25 cellular contexts compared by ENCODE assay signal in the genomic region with DNA sequence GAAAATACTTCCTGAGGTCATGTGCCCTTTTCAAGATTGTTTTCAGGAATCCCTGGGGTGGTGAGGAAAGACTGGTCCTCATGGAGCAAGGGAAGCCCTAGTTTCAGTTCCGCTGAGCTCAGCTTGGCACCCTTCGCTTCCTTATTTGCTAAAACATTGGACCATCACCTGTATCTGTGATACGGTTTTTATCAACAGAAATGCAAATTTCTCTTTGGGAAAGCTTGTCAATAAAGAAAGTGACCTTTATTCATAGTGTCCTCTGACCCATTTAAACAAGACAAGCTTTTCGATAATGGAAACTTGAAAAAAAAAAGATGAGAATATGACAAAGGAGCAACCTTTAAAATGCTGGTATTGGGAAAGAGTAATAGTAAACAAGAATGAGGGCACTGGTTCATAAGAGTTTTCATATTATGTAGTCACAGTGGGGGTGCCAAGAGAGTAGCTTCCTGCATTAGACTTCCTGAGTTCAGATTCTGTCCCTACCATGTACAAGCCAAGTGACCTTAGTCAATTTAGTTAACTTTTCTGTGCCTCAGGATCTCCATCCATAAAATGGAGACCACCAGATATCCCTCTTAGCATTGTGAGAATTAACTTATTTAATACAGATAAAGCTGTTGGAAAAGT. TPM values are rescaled to one million over a fixed set of nuclear protein-coding genes. Genes with fewer than 3 reads are reported as not detected.
"Had no signal": no experiment of that assay in that cellular context is flagged by ENCODE, and none has a peak within 500 bp of the region (broad histone marks: within the 10 kb centered on the region; RNA-seq: fewer than 3 reads in every experiment).

No MANE protein-coding gene starts in this region.

- ATAC-seq: effector memory CD8-positive, alpha-beta T cell; esophagus mucosa; gastrocnemius medialis; heart left ventricle; left cardiac atrium; lower lobe of right lung had no signal

- DNase-seq: cerebellar nuclear complex; colonic mucosa; cortex of kidney; effector CD8-positive, alpha-beta T cell; effector memory CD8-positive, alpha-beta T cell; endodermal cell; erythroblast; esophagus squamous epithelium; foreskin fibroblast; foreskin melanocyte; gastrocnemius medialis; heart left ventricle; hypothalamus; immature natural killer cell; left cardiac atrium; left ventricle myocardium inferior; lower lobe of right lung; mesenchymal stem cell had no signal

- H3K27me3 ChIP-seq: colonic mucosa, esophagus squamous epithelium, gastrocnemius medialis, hepatocyte had no signal

- H3K4me3 Mint-ChIP-seq: dendritic cell treated with granulocyte-macrophage colony-stimulating factor and Interleukin-4, amounts not matched to agents 40 ng/mL and 50 ng/mL, for 4 days; effector memory CD8-positive, alpha-beta T cell; endodermal cell; immature natural killer cell; mesothelial cell of epicardium had no signal

- H3K27ac ChIP-seq: colonic mucosa, epithelial cell of prostate, esophagus squamous epithelium, gastrocnemius medialis, heart left ventricle, hepatocyte, left ventricle myocardium inferior, lower lobe of right lung had no signal

- H3K4me1 Mint-ChIP-seq: endodermal cell, immature natural killer cell had no signal

- H3K4me3 ChIP-seq: colonic mucosa, esophagus squamous epithelium, gastrocnemius medialis, heart left ventricle, hepatocyte, left ventricle myocardium inferior, lower lobe of right lung had no signal

- H3K9me3 ChIP-seq: colonic mucosa, esophagus squamous epithelium, gastrocnemius medialis, heart left ventricle, left ventricle myocardium inferior, lower lobe of right lung had no signal

- FAIRE-seq: endometrium, keratinocyte had no signal

- H3K27me3 Mint-ChIP-seq: dendritic cell treated with granulocyte-macrophage colony-stimulating factor and Interleukin-4, amounts not matched to agents 40 ng/mL and 50 ng/mL, for 4 days; effector memory CD8-positive, alpha-beta T cell had no signal

- H3K4me1 ChIP-seq: colonic mucosa, esophagus squamous epithelium, gastrocnemius medialis, heart left ventricle, left ventricle myocardium inferior, lower lobe of right lung had no signal

- H3K36me3 ChIP-seq: colonic mucosa, esophagus squamous epithelium, gastrocnemius medialis, heart left ventricle, left ventricle myocardium inferior, lower lobe of right lung had no signal

- H2AFZ ChIP-seq: hepatocyte had no signal

- H3K9me3 Mint-ChIP-seq: dendritic cell treated with granulocyte-macrophage colony-stimulating factor and Interleukin-4, amounts not matched to agents 40 ng/mL and 50 ng/mL, for 4 days; effector memory CD8-positive, alpha-beta T cell had no signal

- H3K36me3 Mint-ChIP-seq: immature natural killer cell, mesothelial cell of epicardium had no signal

- H3K27ac Mint-ChIP-seq: dendritic cell treated with granulocyte-macrophage colony-stimulating factor and Interleukin-4, amounts not matched to agents 40 ng/mL and 50 ng/mL, for 4 days; effector memory CD8-positive, alpha-beta T cell; endodermal cell; immature natural killer cell; mesothelial cell of epicardium had no signal

- H3K4me2 ChIP-seq: hepatocyte had no signal

- H3K79me2 ChIP-seq: hepatocyte had no signal

RNA-seq across cellular contexts. Expression of a gene that starts 57.0 kb away (rescaled TPM):
- polyA plus RNA-seq: immature natural killer cell, keratinocyte had no signal
